Comparison of ENCODE assay signal across 1 cellular context in the genomic region with DNA sequence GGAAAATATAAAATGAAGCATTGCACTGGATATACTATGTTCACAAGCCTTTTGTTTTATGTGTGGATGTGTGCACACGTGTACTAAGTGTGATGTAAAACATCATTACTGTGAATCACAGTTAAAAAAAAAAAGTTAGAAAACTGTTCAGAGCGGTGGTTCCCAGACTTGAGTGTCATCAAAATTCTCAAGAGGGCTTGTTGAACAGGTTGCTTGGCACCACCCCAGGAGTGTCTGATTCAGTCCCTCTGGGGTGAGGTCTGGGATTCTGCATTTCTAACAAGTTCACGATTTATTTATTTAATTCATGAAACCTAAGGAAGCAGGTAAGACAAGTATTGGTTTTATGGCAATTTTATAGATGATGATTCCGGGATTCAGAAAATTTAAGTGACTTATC.
TF ChIP-seq lines count a peak whose summit lies in the region.

No MANE protein-coding gene starts in this region.

TF ChIP-seq in WTC11, 78 proteins besides CTCF, POLR2A, EP300 and RAD21 (continued from another document):
- TF ChIP-seq, protein P1, sequence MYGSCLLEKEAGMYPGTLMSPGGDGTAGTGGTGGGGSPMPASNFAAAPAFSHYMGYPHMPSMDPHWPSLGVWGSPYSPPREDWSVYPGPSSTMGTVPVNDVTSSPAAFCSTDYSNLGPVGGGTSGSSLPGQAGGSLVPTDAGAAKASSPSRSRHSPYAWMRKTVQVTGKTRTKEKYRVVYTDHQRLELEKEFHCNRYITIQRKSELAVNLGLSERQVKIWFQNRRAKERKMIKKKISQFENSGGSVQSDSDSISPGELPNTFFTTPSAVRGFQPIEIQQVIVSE (CRISPR knock-in tag; IDR thresholded peaks at IDR 0.05; ENCODE audit: borderline replicate concordance) = no peak
- no peak for TF ChIP-seq ERG (CRISPR knock-in tag; IDR thresholded peaks at IDR 0.05)
